In genomic region chr7:1480670-1481069, GRCh38 we compare ENCODE assay signal across 17 cellular contexts.
"Had no signal": no experiment of that assay in that cellular context is flagged by ENCODE, and none has a peak within 500 bp of the region (broad histone marks: within the 10 kb centered on the region; RNA-seq: fewer than 3 reads in every experiment).

No MANE protein-coding gene starts in this region.

- DNase-seq: KBM-7, MV-4-11, NCI-H1048, NCI-H1105, NCI-H1417, NCI-H1436 treated with DMSO at 0.1 percent for 48 hours, NCI-H1694, NCI-H187 treated with DMSO at 0.1 percent for 48 hours, NCI-H2029 treated with DMSO at 0.1 percent for 48 hours, NCI-H2107, NCI-H2227 treated with DMSO at 0.1 percent for 48 hours, NCI-H524, NCI-H526 treated with DMSO at 0.1 percent for 48 hours, NCI-H748 treated with DMSO at 0.1 percent for 48 hours, RPMI8226, SHP77 had no signal

- ATAC-seq: SK-N-SH treated with all-trans-retinoic acid at 6 μM for 48 hours had no signal
